1 cellular context compared by ENCODE assay signal in the genomic region with DNA sequence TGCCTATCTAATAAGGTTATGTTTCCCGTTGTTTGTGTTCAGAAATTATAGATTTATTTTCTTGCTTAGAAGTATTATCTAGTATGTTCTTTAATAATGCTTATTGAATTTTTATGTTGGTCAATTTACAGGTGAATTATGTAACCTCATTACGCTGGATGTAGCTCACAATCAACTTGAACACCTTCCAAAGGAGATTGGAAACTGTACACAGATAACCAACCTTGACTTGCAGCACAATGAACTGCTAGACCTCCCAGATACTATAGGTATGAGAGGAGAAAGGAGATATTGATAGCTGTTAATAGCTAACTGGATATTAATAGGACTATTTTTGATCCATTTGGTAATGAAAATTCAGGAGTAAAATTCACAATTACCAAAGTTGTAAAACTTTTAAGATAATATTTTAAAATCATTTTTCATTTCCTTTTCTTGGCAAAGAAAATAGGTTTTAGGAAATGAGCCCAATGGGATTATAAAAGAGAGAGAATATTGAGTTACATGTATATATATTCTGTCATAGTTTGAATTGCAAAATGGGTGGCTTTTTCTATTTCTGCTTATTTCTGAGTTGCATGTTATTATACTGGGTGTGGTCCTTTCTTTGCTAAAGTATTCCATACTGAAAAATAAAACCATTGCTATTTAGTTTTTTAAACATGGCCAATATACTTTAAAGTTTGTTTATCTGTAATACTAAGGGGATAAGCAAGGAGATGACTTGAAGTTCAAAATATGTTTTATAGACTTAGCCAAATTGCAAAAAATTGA.
TF ChIP-seq lines count a peak whose summit lies in the region.

No MANE protein-coding gene starts in this region.

TF ChIP-seq in HepG2, 621 proteins besides CTCF, POLR2A, EP300 and RAD21:
- TF ChIP-seq, protein P1, sequence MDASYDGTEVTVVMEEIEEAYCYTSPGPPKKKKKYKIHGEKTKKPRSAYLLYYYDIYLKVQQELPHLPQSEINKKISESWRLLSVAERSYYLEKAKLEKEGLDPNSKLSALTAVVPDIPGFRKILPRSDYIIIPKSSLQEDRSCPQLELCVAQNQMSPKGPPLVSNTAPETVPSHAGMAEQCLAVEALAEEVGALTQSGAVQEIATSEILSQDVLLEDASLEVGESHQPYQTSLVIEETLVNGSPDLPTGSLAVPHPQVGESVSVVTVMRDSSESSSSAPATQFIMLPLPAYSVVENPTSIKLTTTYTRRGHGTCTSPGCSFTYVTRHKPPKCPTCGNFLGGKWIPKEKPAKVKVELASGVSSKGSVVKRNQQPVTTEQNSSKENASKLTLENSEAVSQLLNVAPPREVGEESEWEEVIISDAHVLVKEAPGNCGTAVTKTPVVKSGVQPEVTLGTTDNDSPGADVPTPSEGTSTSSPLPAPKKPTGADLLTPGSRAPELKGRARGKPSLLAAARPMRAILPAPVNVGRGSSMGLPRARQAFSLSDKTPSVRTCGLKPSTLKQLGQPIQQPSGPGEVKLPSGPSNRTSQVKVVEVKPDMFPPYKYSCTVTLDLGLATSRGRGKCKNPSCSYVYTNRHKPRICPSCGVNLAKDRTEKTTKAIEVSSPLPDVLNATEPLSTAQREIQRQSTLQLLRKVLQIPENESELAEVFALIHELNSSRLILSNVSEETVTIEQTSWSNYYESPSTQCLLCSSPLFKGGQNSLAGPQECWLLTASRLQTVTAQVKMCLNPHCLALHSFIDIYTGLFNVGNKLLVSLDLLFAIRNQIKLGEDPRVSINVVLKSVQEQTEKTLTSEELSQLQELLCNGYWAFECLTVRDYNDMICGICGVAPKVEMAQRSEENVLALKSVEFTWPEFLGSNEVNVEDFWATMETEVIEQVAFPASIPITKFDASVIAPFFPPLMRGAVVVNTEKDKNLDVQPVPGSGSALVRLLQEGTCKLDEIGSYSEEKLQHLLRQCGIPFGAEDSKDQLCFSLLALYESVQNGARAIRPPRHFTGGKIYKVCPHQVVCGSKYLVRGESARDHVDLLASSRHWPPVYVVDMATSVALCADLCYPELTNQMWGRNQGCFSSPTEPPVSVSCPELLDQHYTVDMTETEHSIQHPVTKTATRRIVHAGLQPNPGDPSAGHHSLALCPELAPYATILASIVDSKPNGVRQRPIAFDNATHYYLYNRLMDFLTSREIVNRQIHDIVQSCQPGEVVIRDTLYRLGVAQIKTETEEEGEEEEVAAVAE (CRISPR knock-in tag; IDR thresholded peaks at IDR 0.05; ENCODE audit: borderline replicate concordance), result no peak
- TF ChIP-seq HOXD1 (CRISPR knock-in tag; IDR thresholded peaks at IDR 0.05) (no peak), TBX3 (IDR thresholded peaks at IDR 0.05; ENCODE audit: borderline replicate concordance) (no peak), ZNF446 (CRISPR knock-in tag; IDR thresholded peaks at IDR 0.05) (no peak), U2AF1 (optimal IDR thresholded peaks at IDR 0.05; ENCODE audit: low read depth, low read length) (no peak), ZNF484 (CRISPR knock-in tag; IDR thresholded peaks at IDR 0.05; ENCODE audit: borderline replicate concordance, low read depth) (no peak), SP140L (CRISPR knock-in tag; IDR thresholded peaks at IDR 0.05; ENCODE audit: borderline replicate concordance) (no peak), MTA1 (CRISPR knock-in tag; IDR thresholded peaks at IDR 0.05; ENCODE audit: borderline replicate concordance) (no peak), ELF3 (CRISPR knock-in tag; IDR thresholded peaks at IDR 0.05) (no peak), ZSCAN29 (CRISPR knock-in tag; conservative IDR thresholded peaks at IDR 0.05) (no peak), SAP130 (CRISPR knock-in tag; IDR thresholded peaks at IDR 0.05; ENCODE audit: low read depth) (no peak), U2AF2 (IDR thresholded peaks at IDR 0.05; ENCODE audit: low read depth, low read length) (no peak)
- TF ChIP-seq, protein P2, sequence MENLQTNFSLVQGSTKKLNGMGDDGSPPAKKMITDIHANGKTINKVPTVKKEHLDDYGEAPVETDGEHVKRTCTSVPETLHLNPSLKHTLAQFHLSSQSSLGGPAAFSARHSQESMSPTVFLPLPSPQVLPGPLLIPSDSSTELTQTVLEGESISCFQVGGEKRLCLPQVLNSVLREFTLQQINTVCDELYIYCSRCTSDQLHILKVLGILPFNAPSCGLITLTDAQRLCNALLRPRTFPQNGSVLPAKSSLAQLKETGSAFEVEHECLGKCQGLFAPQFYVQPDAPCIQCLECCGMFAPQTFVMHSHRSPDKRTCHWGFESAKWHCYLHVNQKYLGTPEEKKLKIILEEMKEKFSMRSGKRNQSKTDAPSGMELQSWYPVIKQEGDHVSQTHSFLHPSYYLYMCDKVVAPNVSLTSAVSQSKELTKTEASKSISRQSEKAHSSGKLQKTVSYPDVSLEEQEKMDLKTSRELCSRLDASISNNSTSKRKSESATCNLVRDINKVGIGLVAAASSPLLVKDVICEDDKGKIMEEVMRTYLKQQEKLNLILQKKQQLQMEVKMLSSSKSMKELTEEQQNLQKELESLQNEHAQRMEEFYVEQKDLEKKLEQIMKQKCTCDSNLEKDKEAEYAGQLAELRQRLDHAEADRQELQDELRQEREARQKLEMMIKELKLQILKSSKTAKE (CRISPR knock-in tag; IDR thresholded peaks at IDR 0.05; ENCODE audit: borderline replicate concordance), result no peak
- TF ChIP-seq, protein P3, sequence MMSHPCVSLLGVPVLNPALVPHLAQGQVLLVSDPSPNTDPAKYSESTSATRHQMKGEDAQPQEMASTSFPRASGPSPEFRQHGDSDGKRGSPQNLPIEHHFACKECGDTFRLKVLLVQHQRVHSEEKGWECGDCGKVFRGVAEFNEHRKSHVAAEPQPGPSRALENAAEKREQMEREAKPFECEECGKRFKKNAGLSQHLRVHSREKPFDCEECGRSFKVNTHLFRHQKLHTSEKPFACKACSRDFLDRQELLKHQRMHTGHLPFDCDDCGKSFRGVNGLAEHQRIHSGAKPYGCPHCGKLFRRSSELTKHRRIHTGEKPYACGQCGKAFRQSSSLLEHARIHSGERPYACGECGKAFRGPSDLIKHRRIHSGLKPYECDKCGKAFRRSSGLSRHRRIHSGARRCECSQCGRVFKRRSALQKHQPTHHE (CRISPR knock-in tag; IDR thresholded peaks at IDR 0.05; ENCODE audit: borderline replicate concordance), result no peak
- TF ChIP-seq, protein P4, sequence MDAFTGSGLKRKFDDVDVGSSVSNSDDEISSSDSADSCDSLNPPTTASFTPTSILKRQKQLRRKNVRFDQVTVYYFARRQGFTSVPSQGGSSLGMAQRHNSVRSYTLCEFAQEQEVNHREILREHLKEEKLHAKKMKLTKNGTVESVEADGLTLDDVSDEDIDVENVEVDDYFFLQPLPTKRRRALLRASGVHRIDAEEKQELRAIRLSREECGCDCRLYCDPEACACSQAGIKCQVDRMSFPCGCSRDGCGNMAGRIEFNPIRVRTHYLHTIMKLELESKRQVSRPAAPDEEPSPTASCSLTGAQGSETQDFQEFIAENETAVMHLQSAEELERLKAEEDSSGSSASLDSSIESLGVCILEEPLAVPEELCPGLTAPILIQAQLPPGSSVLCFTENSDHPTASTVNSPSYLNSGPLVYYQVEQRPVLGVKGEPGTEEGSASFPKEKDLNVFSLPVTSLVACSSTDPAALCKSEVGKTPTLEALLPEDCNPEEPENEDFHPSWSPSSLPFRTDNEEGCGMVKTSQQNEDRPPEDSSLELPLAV (CRISPR knock-in tag; conservative IDR thresholded peaks at IDR 0.05; ENCODE audit: low read depth), result no peak
- TF ChIP-seq, protein P5, sequence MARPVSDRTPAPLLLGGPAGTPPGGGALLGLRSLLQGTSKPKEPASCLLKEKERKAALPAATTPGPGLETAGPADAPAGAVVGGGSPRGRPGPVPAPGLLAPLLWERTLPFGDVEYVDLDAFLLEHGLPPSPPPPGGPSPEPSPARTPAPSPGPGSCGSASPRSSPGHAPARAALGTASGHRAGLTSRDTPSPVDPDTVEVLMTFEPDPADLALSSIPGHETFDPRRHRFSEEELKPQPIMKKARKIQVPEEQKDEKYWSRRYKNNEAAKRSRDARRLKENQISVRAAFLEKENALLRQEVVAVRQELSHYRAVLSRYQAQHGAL (CRISPR knock-in tag; IDR thresholded peaks at IDR 0.05; ENCODE audit: not compliant biosample characterization), result no peak
TF ChIP-seq in HepG2: peak in this region for 0.
